ENCODE assay signal across 9 cellular contexts in genomic region chr16:57999366-57999970, GRCh38. TPM values are rescaled to one million over a fixed set of nuclear protein-coding genes. Genes with fewer than 3 reads are reported as not detected.
A peak's percentile ranks its signal among the peaks of the same experiment; 100 is the strongest.
DNase-seq lines count a peak whose midpoint lies in the region; ATAC-seq and TF ChIP-seq lines count a peak whose summit lies in the region.
"Had no signal": no experiment of that assay in that cellular context is flagged by ENCODE, and none has a peak within 500 bp of the region (broad histone marks: within the 10 kb centered on the region; RNA-seq: fewer than 3 reads in every experiment).

No MANE protein-coding gene starts in this region.

- peaks cover 51% of the 10 kb centered on the region for H3K4me1 Mint-ChIP-seq in activated T-cell treated with anti-CD3 and anti-CD28 coated beads, Interleukin-2, amount 50 U/mL, for 72 hours (ENCODE audit: low read depth)

- DNase-seq in activated T-cell treated with anti-CD3 and anti-CD28 coated beads, Interleukin-2, amount 50 U/mL, for 72 hours: peak; percentile 30 to 36
- DNase-seq in foreskin keratinocyte (peak in 1 of 2 donors; percentile 65), retina (peak; percentile 26)

- H3K79me2 ChIP-seq in DOHH2 (ENCODE audit: control insufficient read depth, low read length) (peaks cover 22% of the 10 kb centered on the region), KMS-11 (ENCODE audit: insufficient read depth, low read depth) (no peaks in the 10 kb centered on the region)

- H3K4me3 Mint-ChIP-seq in activated T-cell treated with anti-CD3 and anti-CD28 coated beads, Interleukin-2, amount 50 U/mL, for 72 hours: peak overlapping the region; percentile 80 to 87

- peak overlapping the region; percentile 77 for H3K4me3 ChIP-seq in DOHH2 (ENCODE audit: low read length)
- H3K4me3 ChIP-seq in KMS-11 (IDR thresholded peaks at IDR 0.05; ENCODE audit: insufficient read depth, low read depth, low read length): no peak overlapping the region

- no peaks in the 10 kb centered on the region for H3K27me3 Mint-ChIP-seq in activated T-cell treated with anti-CD3 and anti-CD28 coated beads, Interleukin-2, amount 50 U/mL, for 72 hours (ENCODE audit: low read depth)

- peak; percentile 23 for TF ChIP-seq CTCF in DOHH2 (IDR thresholded peaks at IDR 0.05; ENCODE audit: low read depth, low read length, poor library complexity, severe bottlenecking)
- TF ChIP-seq CTCF in KMS-11 (conservative IDR thresholded peaks at IDR 0.05; ENCODE audit: low read depth, low read length): no peak
- peak; percentile 30 for TF ChIP-seq CTCF in foreskin keratinocyte (conservative IDR thresholded peaks at IDR 0.05)

- H3F3A ChIP-seq in DOHH2 (ENCODE audit: control insufficient read depth, insufficient read depth): peaks cover 7% of the 10 kb centered on the region; the same call in 1 of the 2 replicates

- no peaks in the 10 kb centered on the region for H3K9me3 ChIP-seq in DOHH2 (ENCODE audit: control insufficient read depth, insufficient read depth, low read length)

- peak overlapping the region; percentile 62 for H3K27ac Mint-ChIP-seq in activated T-cell treated with anti-CD3 and anti-CD28 coated beads, Interleukin-2, amount 50 U/mL, for 72 hours

- no peaks in the 10 kb centered on the region for H3K9me2 ChIP-seq in DOHH2 (replicated peaks; ENCODE audit: control insufficient read depth, low read length)

- peak overlapping the region; percentile 47 for H2AFZ ChIP-seq in KMS-11 (ENCODE audit: low read depth)

- H3K9me3 Mint-ChIP-seq in activated T-cell treated with anti-CD3 and anti-CD28 coated beads, Interleukin-2, amount 50 U/mL, for 72 hours: no peaks in the 10 kb centered on the region

- H3K36me3 Mint-ChIP-seq in activated T-cell treated with anti-CD3 and anti-CD28 coated beads, Interleukin-2, amount 50 U/mL, for 72 hours (ENCODE audit: insufficient read depth in 2 of 2): peaks cover 1 to 3% of the 10 kb centered on the region in 2 donors

- H4K20me1 ChIP-seq in DOHH2 (ENCODE audit: control insufficient read depth, insufficient read depth, low read depth, low read length) (peaks cover 6% of the 10 kb centered on the region; the same call in 1 of the 2 replicates), KMS-11 (ENCODE audit: insufficient read depth) (no peaks in the 10 kb centered on the region)

- H3K4me1 ChIP-seq in DOHH2 (ENCODE audit: control insufficient read depth, low read length) (peaks cover 25% of the 10 kb centered on the region), KMS-11 (ENCODE audit: low read depth, poor library complexity, severe bottlenecking) (peaks cover 28% of the 10 kb centered on the region), foreskin keratinocyte (no peaks in the 10 kb centered on the region)

- H3K4me2 ChIP-seq in DOHH2 (ENCODE audit: low read length) (peak overlapping the region; percentile 93), KMS-11 (peak overlapping the region; percentile 91)

- H3K27ac ChIP-seq in DOHH2 (ENCODE audit: low read depth, low read length) (peak overlapping the region; percentile 54), KMS-11 (peak overlapping the region; percentile 36), foreskin keratinocyte (no peak overlapping the region)

- peak overlapping the region; percentile 69 for H3K9ac ChIP-seq in KMS-11

- no peaks in the 10 kb centered on the region for H3K27me3 ChIP-seq in DOHH2 (ENCODE audit: control insufficient read depth, low read length)
- H3K27me3 ChIP-seq in KMS-11 (ENCODE audit: insufficient read depth, low read depth): no peaks in the 10 kb centered on the region
- H3K27me3 ChIP-seq in foreskin keratinocyte: no peaks in the 10 kb centered on the region

- ATAC-seq in activated T-cell treated with anti-CD3 and anti-CD28 coated beads, Interleukin-2, amount 50 U/mL, for 72 hours (replicated peaks in 1 of 2): no peak
- ATAC-seq in foreskin keratinocyte (peak; percentile 14), GM18909 (IDR thresholded peaks at IDR 0.05; ENCODE audit: poor library complexity, unreplicated experiment) (no peak), HG03135 (IDR thresholded peaks at IDR 0.05; ENCODE audit: unreplicated experiment) (no peak), HG03095 (IDR thresholded peaks at IDR 0.05; ENCODE audit: unreplicated experiment) (no peak)

- H3K36me3 ChIP-seq in DOHH2 (ENCODE audit: control insufficient read depth, low read length) (peaks cover 50% of the 10 kb centered on the region), KMS-11 (ENCODE audit: insufficient read depth) (no peaks in the 10 kb centered on the region)

RNA-seq across cellular contexts. Expression of gene ZNF319, which starts 1.0 kb away (rescaled TPM):
- 10 to 100 TPM; 12.0 to 12.7 TPM for total RNA-seq in activated T-cell treated with anti-CD3 and anti-CD28 coated beads, Interleukin-2, amount 50 U/mL, for 72 hours
- total RNA-seq in foreskin keratinocyte: 4.9 and 6.1 TPM in 2 replicates
- polyA plus RNA-seq in foreskin keratinocyte: 3.4 and 3.5 TPM in 2 replicates

RNA-seq across cellular contexts. Expression of gene USB1, which starts 1.7 kb away (rescaled TPM):
- 10 to 100 TPM; 38.9 to 45.0 TPM for total RNA-seq in activated T-cell treated with anti-CD3 and anti-CD28 coated beads, Interleukin-2, amount 50 U/mL, for 72 hours
- 44.8 and 46.9 TPM in 2 replicates for total RNA-seq in foreskin keratinocyte
- polyA plus RNA-seq in foreskin keratinocyte: 54.4 and 60.5 TPM in 2 replicates

RNA-seq across cellular contexts. Expression of gene MMP15, which starts 26.1 kb away (rescaled TPM):
- under 1 TPM; 0.76 to 0.84 TPM for total RNA-seq in activated T-cell treated with anti-CD3 and anti-CD28 coated beads, Interleukin-2, amount 50 U/mL, for 72 hours
- 7.7 and 8.4 TPM in 2 replicates for total RNA-seq in foreskin keratinocyte
- polyA plus RNA-seq in foreskin keratinocyte: 7.3 and 7.4 TPM in 2 replicates

RNA-seq across cellular contexts. Expression of gene CNGB1, which starts 28.5 kb away (rescaled TPM):
- total RNA-seq in activated T-cell treated with anti-CD3 and anti-CD28 coated beads, Interleukin-2, amount 50 U/mL, for 72 hours: not detected
- total RNA-seq in foreskin keratinocyte: 0.14 and 0.25 TPM in 2 replicates
- 0.08 and 0.10 TPM in 2 replicates for polyA plus RNA-seq in foreskin keratinocyte
- total RNA-seq: SK-MEL-5 had no signal
